21 cellular contexts compared by ENCODE assay signal in the genomic region with DNA sequence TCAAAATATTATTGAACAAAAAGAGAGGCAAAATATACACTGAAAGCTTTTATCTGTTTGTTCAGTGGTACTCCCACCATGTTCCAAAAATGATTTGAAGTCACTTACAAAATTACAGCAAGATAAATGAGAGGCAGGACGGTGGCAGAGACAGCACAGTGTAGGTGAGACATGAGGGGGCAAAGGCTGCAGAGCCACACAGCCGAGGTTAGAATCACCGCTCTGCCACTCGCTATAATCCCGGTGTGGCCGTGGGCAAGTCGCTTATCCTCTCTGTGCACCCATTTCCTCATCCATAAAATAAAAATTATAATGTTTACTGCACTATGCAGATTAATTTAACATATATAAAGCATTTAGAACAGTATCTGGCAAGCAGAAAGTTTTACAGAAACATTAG.
DNase-seq lines count a peak whose midpoint lies in the region; ATAC-seq and TF ChIP-seq lines count a peak whose summit lies in the region.
"Had no signal": no experiment of that assay in that cellular context is flagged by ENCODE, and none has a peak within 500 bp of the region (broad histone marks: within the 10 kb centered on the region; RNA-seq: fewer than 3 reads in every experiment).

No MANE protein-coding gene starts in this region.

- no peaks in the 10 kb centered on the region for H3K9me3 ChIP-seq in psoas muscle
- H3K9me3 ChIP-seq: gastroesophageal sphincter, MG63 had no signal

- ATAC-seq in GM18867 (IDR thresholded peaks at IDR 0.05; ENCODE audit: unreplicated experiment), result peak; percentile 29
- peak; percentile 29 for ATAC-seq in HG02852 (IDR thresholded peaks at IDR 0.05; ENCODE audit: unreplicated experiment)
- peak in 3 of 4 donors; percentile 48 to 68 (median 60) for ATAC-seq in psoas muscle
- ATAC-seq in HG03045 (IDR thresholded peaks at IDR 0.05; ENCODE audit: unreplicated experiment), result no peak
- ATAC-seq: gastroesophageal sphincter had no signal

- DNase-seq in dorsolateral prefrontal cortex, result peak in 1 of 10 donors; percentile 8
- no peak for DNase-seq in psoas muscle
- DNase-seq in COR-L47 (lab: John Stamatoyannopoulos, UW), result no peak
- no peak for DNase-seq in Kasumi-1 (lab: John Stamatoyannopoulos, UW)
- no peak for DNase-seq in NCI-H2171 treated with DMSO at 0.1 percent for 48 hours (lab: John Stamatoyannopoulos, UW)
- DNase-seq: activated CD4-positive, CD25-positive, alpha-beta regulatory T cell treated with anti-CD3 and anti-CD28 coated beads, Interleukin-2, amount 50 U/mL, for 72 hours; activated naive CD8-positive, alpha-beta T cell treated with anti-CD3 and anti-CD28 coated beads, Interleukin-2, amount 10 ng/mL, durations not matched to agents 7 days and 5 days; dermis blood vessel endothelial cell; DND-41; erythroblast; MG63; NCI-H1694 treated with DMSO at 0.1 percent for 48 hours; NCI-H446 treated with DMSO at 0.1 percent for 48 hours; small intestine; stimulated activated CD4-positive, alpha-beta T cell treated with anti-CD3 and anti-CD28 coated beads, Interleukin-4, amount 100 ng/mL, for 24 hours; T1000 had no signal

- intact Hi-C loops in dorsolateral prefrontal cortex (cut with DNase I) (no loop called here), psoas muscle (cut with DNase I) (no loop called here)

- H3K36me3 ChIP-seq in psoas muscle (ENCODE audit: insufficient read depth in 1 of 2, low read depth in 1 of 2), result no peaks in the 10 kb centered on the region
- H3K36me3 ChIP-seq: gastroesophageal sphincter, MG63 had no signal

- H3K4me3 ChIP-seq in dorsolateral prefrontal cortex (peak overlapping the region in 31 of 59 donors; percentile 1 to 40 (median 22)), psoas muscle (peak overlapping the region; percentile 45)
- H3K4me3 ChIP-seq: gastroesophageal sphincter, MG63, SK-N-MC had no signal

- H3K27me3 ChIP-seq in dorsolateral prefrontal cortex (no peaks in the 10 kb centered on the region), psoas muscle (ENCODE audit: insufficient read depth in 3 of 3, low read length in 2 of 3) (no peaks in the 10 kb centered on the region)
- H3K27me3 ChIP-seq: gastroesophageal sphincter, MG63 had no signal

- peaks cover 69% of the 10 kb centered on the region for H3K4me1 ChIP-seq in psoas muscle

- WGBS in psoas muscle, 3 donors, result 50 to 69% (median 69%) methylated on average over 7 of the region's 7 CpGs

- no peak for TF ChIP-seq CTCF in dorsolateral prefrontal cortex (IDR thresholded peaks at IDR 0.05 in 54 of 56, conservative IDR thresholded peaks at IDR 0.05 in 2 of 56; ENCODE audit: low read depth in 1 of 56, partially characterized antibody in 56 of 56)
- TF ChIP-seq CTCF in psoas muscle (IDR thresholded peaks at IDR 0.05), result no peak

- H3K27ac ChIP-seq in dorsolateral prefrontal cortex (peak overlapping the region in 53 of 59 donors; percentile 6 to 95 (median 72)), psoas muscle (peak overlapping the region; percentile 78)
- H3K27ac ChIP-seq: SK-N-MC had no signal
